In genomic region chr12:132491349-132491663, GRCh38 we compare ENCODE assay signal across 8 cellular contexts. TPM values are rescaled to one million over a fixed set of nuclear protein-coding genes. Genes with fewer than 3 reads are reported as not detected.
DNase-seq lines count a peak whose midpoint lies in the region; ATAC-seq and TF ChIP-seq lines count a peak whose summit lies in the region.

No MANE protein-coding gene starts in this region.

- 78 to 92% methylated on average over 2 to 5 of the region's 6 CpGs for WGBS in mesodermal cell (ENCODE audit: insufficient coverage in 2 of 2), 2 experiments

- no peaks in the 10 kb centered on the region for H3K9me3 ChIP-seq in left ventricle myocardium inferior (replicated peaks)
- no peaks in the 10 kb centered on the region for H3K9me3 ChIP-seq in mesodermal cell (ENCODE audit: control insufficient read depth, low read length)
- no peaks in the 10 kb centered on the region for H3K9me3 ChIP-seq in vagina

- peaks cover 58% of the 10 kb centered on the region for H3K4me1 Mint-ChIP-seq in brain

- DNase-seq in left ventricle myocardium inferior = no peak
- DNase-seq in Right ventricle myocardium superior = no peak
- no peak for DNase-seq in vagina (ENCODE audit: extremely low spot score in 2 of 2)
- DNase-seq in GM10266 (ENCODE audit: extremely low spot score) = no peak
- no peak for DNase-seq in NAMALWA (ENCODE audit: low spot score)

- H3K4me3 ChIP-seq in left ventricle myocardium inferior (peak overlapping the region; percentile 88), mesodermal cell (ENCODE audit: extremely low read depth, insufficient read depth, low read length, poor library complexity, severe bottlenecking) (peak overlapping the region; percentile 48), vagina (peak overlapping the region; percentile 61 to 72)

- peak overlapping the region; percentile 79 for H3K27ac ChIP-seq in left ventricle myocardium inferior (replicated peaks)
- H3K27ac ChIP-seq in mesodermal cell (ENCODE audit: low read depth, low read length, severe bottlenecking) = no peak overlapping the region
- peak overlapping the region; percentile 66 for H3K27ac ChIP-seq in vagina

- intact Hi-C loops in left ventricle myocardium inferior (cut with micrococcal nuclease) (no loop called here), Right ventricle myocardium superior (cut with DNase I) (no loop called here), vagina (cut with DNase I) (loop anchor here (5.0 kb wide), 1 partner anchor 599 kb away; the partner anchor contains the start of gene ULK1)

- no peaks in the 10 kb centered on the region for H3K27me3 ChIP-seq in left ventricle myocardium inferior (ENCODE audit: low read depth)
- no peaks in the 10 kb centered on the region for H3K27me3 ChIP-seq in vagina

- H3K36me3 ChIP-seq in left ventricle myocardium inferior = no peaks in the 10 kb centered on the region
- H3K36me3 ChIP-seq in mesodermal cell (ENCODE audit: control insufficient read depth, insufficient read depth, low read length) = peaks cover 12% of the 10 kb centered on the region
- no peaks in the 10 kb centered on the region for H3K36me3 ChIP-seq in vagina

- ATAC-seq in Right ventricle myocardium superior (ENCODE audit: poor library complexity) (no peak), GM18909 (IDR thresholded peaks at IDR 0.05; ENCODE audit: poor library complexity, unreplicated experiment) (no peak)

- H3K27ac Mint-ChIP-seq in brain = peak overlapping the region; percentile 17 to 90 (median 83)

- no peak for TF ChIP-seq POLR2A in vagina (IDR thresholded peaks at IDR 0.05)

- H3K9me3 Mint-ChIP-seq in brain = no peaks in the 10 kb centered on the region

- H3K27me3 Mint-ChIP-seq in brain = peaks cover 6% of the 10 kb centered on the region

- no peaks in the 10 kb centered on the region for H3K36me3 Mint-ChIP-seq in brain

- TF ChIP-seq CTCF in left ventricle myocardium inferior (IDR thresholded peaks at IDR 0.05; ENCODE audit: borderline replicate concordance) = no peak
- TF ChIP-seq CTCF in brain (conservative IDR thresholded peaks at IDR 0.05) = no peak
- no peak for TF ChIP-seq CTCF in vagina (IDR thresholded peaks at IDR 0.05)
- TF ChIP-seq CTCF in GM10266 (IDR thresholded peaks at IDR 0.05; ENCODE audit: control insufficient read depth, insufficient read depth, low read depth, missing control alignments) = no peak

- H3K4me1 ChIP-seq in left ventricle myocardium inferior (peaks cover 74% of the 10 kb centered on the region), mesodermal cell (ENCODE audit: control insufficient read depth, insufficient read depth, low read length, poor library complexity, severe bottlenecking) (peaks cover 15% of the 10 kb centered on the region), vagina (peaks cover 70% of the 10 kb centered on the region)

- H3K4me3 Mint-ChIP-seq in brain = peak overlapping the region; percentile 76 to 90 (median 89)

RNA-seq across cellular contexts. Expression of gene FBRSL1, which starts 1.4 kb away (rescaled TPM):
- total RNA-seq in left ventricle myocardium inferior (66.0 TPM), Right ventricle myocardium superior (58.6 TPM), vagina (11.0 TPM)
- polyA plus RNA-seq in brain (ENCODE audit: insufficient read depth, low read depth, low replicate concordance) = 59.3 TPM
- 32.1 TPM for polyA plus RNA-seq in mesodermal cell (2013, experiment 1 of 2)
- 25.4 TPM for polyA plus RNA-seq in mesodermal cell (2013, experiment 2 of 2)
